Comparison of ENCODE assay signal across 8 cellular contexts in genomic region chr11:33736148-33736809, GRCh38.
DNase-seq lines count a peak whose midpoint lies in the region; ATAC-seq lines count a peak whose summit lies in the region.

TSS of gene CD59 (minus strand) at chr11:33736423. CDS start at chr11:33722445, 13,978 bp downstream.

- ATAC-seq in GM19023 (IDR thresholded peaks at IDR 0.05; ENCODE audit: unreplicated experiment) (peak; percentile 63), HG03196 (IDR thresholded peaks at IDR 0.05; ENCODE audit: unreplicated experiment) (peak; percentile 62)

- peak; percentile 98 for DNase-seq in AG08395 (ENCODE audit: low spot score)
- peak; percentile 81 for DNase-seq in NCI-H345 treated with DMSO at 0.1 percent for 48 hours (lab: John Stamatoyannopoulos, UW; ENCODE audit: unreplicated experiment)
- peak; percentile 86 for DNase-seq in activated CD4-positive, alpha-beta T cell treated with anti-CD3 and anti-CD28 coated beads for 1 hour
- DNase-seq in cerebellar cortex (ENCODE audit: low spot score), result peak; percentile 95
- peak; percentile 97 for DNase-seq in islet precursor cell
- DNase-seq in stimulated activated CD4-positive, alpha-beta T cell treated with anti-CD3 and anti-CD28 coated beads, Interleukin-12 subunit alpha, Interleukin-12 subunit beta, amount 100 ng/mL, for 4 hours, result peak; percentile 92

Comparison
In these comparisons a context has a peak if more than half of its experiments do, and no peak if none do; other contexts are left out.
1. Peak in every context shown above with its lines: DNase-seq and ATAC-seq.